ENCODE assay signal across 22 cellular contexts in the genomic region with DNA sequence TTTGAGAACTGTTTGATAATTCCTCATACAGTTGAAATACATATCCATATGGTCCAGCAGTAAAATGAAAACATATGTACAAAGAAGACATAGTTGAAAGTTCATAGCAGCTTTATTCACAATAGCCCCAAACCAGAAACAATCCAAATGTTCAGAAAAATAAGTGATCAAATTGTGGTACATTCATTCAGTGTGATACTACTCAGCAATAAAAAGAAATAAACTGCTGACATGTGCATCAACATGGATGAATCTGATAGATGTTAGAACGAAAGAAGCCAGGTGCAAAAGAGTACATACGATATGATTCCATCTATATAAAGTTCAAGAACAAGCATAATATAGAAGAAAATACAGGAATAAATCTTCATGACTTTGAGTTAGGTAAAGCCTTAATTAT.
DNase-seq lines count a peak whose midpoint lies in the region; ATAC-seq, FAIRE-seq and TF ChIP-seq lines count a peak whose summit lies in the region.
"Had no signal": no experiment of that assay in that cellular context is flagged by ENCODE, and none has a peak within 500 bp of the region (broad histone marks: within the 10 kb centered on the region; RNA-seq: fewer than 3 reads in every experiment).

No MANE protein-coding gene starts in this region.

- H3F3A ChIP-seq in PC-3 (ENCODE audit: low read length, unreplicated experiment), result no peaks in the 10 kb centered on the region

- H3K9ac ChIP-seq in HepG2 (ENCODE audit: insufficient read depth, low read depth, low read length), result no peak overlapping the region
- H3K9ac ChIP-seq in PC-3 (ENCODE audit: low read length), result no peak overlapping the region
- H3K9ac ChIP-seq in K562 (ENCODE audit: insufficient read depth in 1 of 2, low read depth in 2 of 2, low read length in 2 of 2), result no peak overlapping the region
- H3K9ac ChIP-seq: BLaER1, GM23248 had no signal

- no peaks in the 10 kb centered on the region for H3K27me3 Mint-ChIP-seq in activated T-helper 17 cell treated with anti-CD3 and anti-CD28 coated beads, Interleukin-2, amount 50 U/mL, for 72 hours
- H3K27me3 Mint-ChIP-seq: B cell had no signal

- no peaks in the 10 kb centered on the region for H3K9me3 ChIP-seq in HepG2 (ENCODE audit: low read length)
- H3K9me3 ChIP-seq in right lobe of liver, result no peaks in the 10 kb centered on the region
- H3K9me3 ChIP-seq in PC-3 (ENCODE audit: low read length), result no peaks in the 10 kb centered on the region
- H3K9me3 ChIP-seq in K562 (replicated peaks; ENCODE audit: control insufficient read depth, insufficient read depth, low read depth, low read length), result no peaks in the 10 kb centered on the region
- no peaks in the 10 kb centered on the region for H3K9me3 ChIP-seq in psoas muscle
- H3K9me3 ChIP-seq: BLaER1 had no signal

- CTCF ChIA-PET in HepG2 (lab: Yijun Ruan, JAX; ENCODE audit: low intra/inter-chr PET ratio, low total read pairs), result no interaction called here
- CTCF ChIA-PET in PC-3 (lab: Charles Lee), result no interaction called here
- CTCF ChIA-PET in K562 (lab: Yijun Ruan, JAX; ENCODE audit: low intra/inter-chr PET ratio), result no interaction called here

- WGBS in HepG2 (ENCODE audit: low lambda C conversion rate), result 97% methylated on average over 2 of the region's 2 CpGs
- WGBS in right lobe of liver (ENCODE audit: insufficient coverage, low coverage, low lambda C conversion rate, missing lambda C conversion rate), result 86% methylated on average over 2 of the region's 2 CpGs
- WGBS in K562 (ENCODE audit: insufficient coverage, low coverage, missing lambda C conversion rate), result 66% methylated on average over 2 of the region's 2 CpGs
- 79 to 93% (median 90%) methylated on average over 2 of the region's 2 CpGs for WGBS in psoas muscle, 3 donors

- H3K27me3 ChIP-seq in HepG2 (ENCODE audit: control insufficient read depth in 1 of 2, insufficient read depth in 2 of 2, low read length in 2 of 2) (no peaks in the 10 kb centered on the region), right lobe of liver (no peaks in the 10 kb centered on the region), PC-3 (ENCODE audit: low read length) (no peaks in the 10 kb centered on the region), K562 (ENCODE audit: control insufficient read depth in 2 of 2, insufficient read depth in 2 of 2, low read length in 2 of 2) (no peaks in the 10 kb centered on the region), psoas muscle (ENCODE audit: insufficient read depth in 3 of 3, low read length in 2 of 3) (no peaks in the 10 kb centered on the region)
- H3K27me3 ChIP-seq: BLaER1 had no signal

- H4K20me1 ChIP-seq in HepG2 (ENCODE audit: insufficient read depth, low read length), result no peaks in the 10 kb centered on the region; the same call in 1 of the 2 replicates
- peaks cover 3% of the 10 kb centered on the region; the same call in 1 of the 2 replicates for H4K20me1 ChIP-seq in PC-3 (ENCODE audit: low read length)
- H4K20me1 ChIP-seq in K562 (replicated peaks; ENCODE audit: control insufficient read depth, insufficient read depth, low read length), result no peaks in the 10 kb centered on the region
- H4K20me1 ChIP-seq: BLaER1 had no signal

- TF ChIP-seq CTCF in HepG2 (CRISPR knock-in tag; IDR thresholded peaks at IDR 0.05) (no peak), right lobe of liver (IDR thresholded peaks at IDR 0.05) (no peak), PC-3 (conservative IDR thresholded peaks at IDR 0.05; ENCODE audit: low read depth, low read length) (no peak), K562 (IDR thresholded peaks at IDR 0.05 in 2 of 3, conservative IDR thresholded peaks at IDR 0.05 in 1 of 3; ENCODE audit: insufficient read depth in 2 of 3, low read depth in 1 of 3, low read length in 3 of 3) (no peak), psoas muscle (IDR thresholded peaks at IDR 0.05) (no peak)

- H3K36me3 Mint-ChIP-seq in activated T-helper 17 cell treated with anti-CD3 and anti-CD28 coated beads, Interleukin-2, amount 50 U/mL, for 72 hours (ENCODE audit: low read depth), result no peaks in the 10 kb centered on the region
- H3K36me3 Mint-ChIP-seq: CD4-positive, CD25-positive, alpha-beta regulatory T cell; CD8-positive, alpha-beta T cell had no signal

- H3K4me3 ChIP-seq in HepG2 (replicated peaks in 1 of 3; ENCODE audit: insufficient read depth in 1 of 3, low read depth in 2 of 3, low read length in 3 of 3), result no peak overlapping the region
- no peak overlapping the region for H3K4me3 ChIP-seq in right lobe of liver
- no peak overlapping the region for H3K4me3 ChIP-seq in PC-3 (ENCODE audit: low read length)
- no peak overlapping the region for H3K4me3 ChIP-seq in K562
- H3K4me3 ChIP-seq in psoas muscle, result no peak overlapping the region
- H3K4me3 ChIP-seq: BLaER1, GM12878, GM23248 had no signal

- H3K4me2 ChIP-seq in HepG2 (ENCODE audit: low read depth, low read length) (no peak overlapping the region), PC-3 (ENCODE audit: low read length) (peak overlapping the region; percentile 20; the same call in 1 of the 2 replicates), K562 (ENCODE audit: insufficient read depth, low read length) (no peak overlapping the region)
- H3K4me2 ChIP-seq: BLaER1 had no signal

- H3K4me1 ChIP-seq in HepG2 (ENCODE audit: insufficient read depth, low read length), result peaks cover 49% of the 10 kb centered on the region
- peaks cover 0 to 27% (median 8%) of the 10 kb centered on the region in 4 donors for H3K4me1 ChIP-seq in right lobe of liver
- H3K4me1 ChIP-seq in PC-3 (ENCODE audit: insufficient read depth, low read length), result peaks cover 48% of the 10 kb centered on the region
- H3K4me1 ChIP-seq in K562 (replicated peaks in 1 of 2; ENCODE audit: control insufficient read depth in 2 of 2, insufficient read depth in 2 of 2, low read length in 2 of 2), result peaks cover 6 to 39% of the 10 kb centered on the region in 2 experiments; a peak in 3 of 5 replicates
- peaks cover 10% of the 10 kb centered on the region for H3K4me1 ChIP-seq in psoas muscle
- H3K4me1 ChIP-seq: BLaER1 had no signal

- H3K9me2 ChIP-seq in PC-3 (replicated peaks; ENCODE audit: low read length), result no peaks in the 10 kb centered on the region

- H3K27ac ChIP-seq in HepG2 (ENCODE audit: extremely low read length, insufficient read depth, low read length) (no peak overlapping the region), right lobe of liver (no peak overlapping the region), PC-3 (ENCODE audit: low read length) (0 out of 2 replicates have a peak overlapping the region, but pooled peaks have one; percentile 4), K562 (ENCODE audit: extremely low read depth, low read depth, low read length) (peak overlapping the region; percentile 26; the same call in 1 of the 3 replicates), psoas muscle (no peak overlapping the region)
- H3K27ac ChIP-seq: BLaER1, C4-2B, GM23248 had no signal

- no peak for DNase-seq in HepG2 (ENCODE audit: low spot score)
- DNase-seq in right lobe of liver, result no peak
- peak; percentile 73 for DNase-seq in DMS53 treated with DMSO at 0.1 percent for 48 hours (lab: John Stamatoyannopoulos, UW; ENCODE audit: unreplicated experiment)
- DNase-seq in PC-3, result no peak
- DNase-seq in K562 (ENCODE audit: extremely low read depth in 1 of 4, low spot score in 3 of 4), result no peak
- DNase-seq in psoas muscle, result no peak
- no peak for DNase-seq in frontal cortex (ENCODE audit: low spot score in 2 of 2)
- DNase-seq: 8988T; CD4-positive, CD25-positive, alpha-beta regulatory T cell; CD8-positive, alpha-beta T cell; DMS79; EL; GDM1; GM23248; H9 had no signal

- in situ Hi-C loops in HepG2 (cut with HindIII; ENCODE audit: extremely low pct_ligation_motif_present, low pct_unique_long_range_greater_than_20kb), result no loop called here
- in situ Hi-C loops in K562 (cut with MboI), result no loop called here

- TF ChIP-seq EP300 in HepG2 (IDR thresholded peaks at IDR 0.05; ENCODE audit: low read depth in 2 of 2, low read length in 2 of 2) (no peak), HepG2 (CRISPR knock-in tag; IDR thresholded peaks at IDR 0.05; ENCODE audit: borderline replicate concordance) (no peak), K562 (IDR thresholded peaks at IDR 0.05; ENCODE audit: low read length) (no peak)

- ATAC-seq in HepG2 (no peak), right lobe of liver (no peak), PC-3 (no peak), K562 (no peak), psoas muscle (no peak)
- ATAC-seq in activated T-helper 17 cell treated with anti-CD3 and anti-CD28 coated beads, Interleukin-2, amount 50 U/mL, for 72 hours (replicated peaks), result no peak
- ATAC-seq: CD8-positive, alpha-beta T cell; GM12878; HCT116 had no signal

- H3K9me1 ChIP-seq in K562 (ENCODE audit: control insufficient read depth, insufficient read depth, low read length), result no peaks in the 10 kb centered on the region

- BruUV-seq in HepG2 (replicated peaks; lab: Mats Ljungman, UMichigan), result no TSS peak
- no TSS peak for BruUV-seq in PC-3 (replicated peaks; lab: Mats Ljungman, UMichigan)
- BruUV-seq in K562 (replicated peaks; lab: Mats Ljungman, UMichigan), result no TSS peak

- no peak overlapping the region for H3K4me3 Mint-ChIP-seq in activated T-helper 17 cell treated with anti-CD3 and anti-CD28 coated beads, Interleukin-2, amount 50 U/mL, for 72 hours
- H3K4me3 Mint-ChIP-seq: B cell; CD4-positive, CD25-positive, alpha-beta regulatory T cell; CD8-positive, alpha-beta T cell; H9 had no signal

- TF ChIP-seq POLR2A in HepG2 (IDR thresholded peaks at IDR 0.05; ENCODE audit: insufficient read depth in 1 of 2, low read depth in 2 of 2, low read length in 2 of 2) (no peak), right lobe of liver (IDR thresholded peaks at IDR 0.05) (no peak), K562 (conservative IDR thresholded peaks at IDR 0.05) (no peak)

- FAIRE-seq in HepG2 (lab: Jason Lieb, UNC) (no peak), K562 (lab: Jason Lieb, UNC) (no peak), frontal cortex (lab: Jason Lieb, UNC) (no peak)
- FAIRE-seq: GM19239 had no signal

- H3K36me3 ChIP-seq in HepG2 (replicated peaks in 1 of 2; ENCODE audit: control insufficient read depth in 1 of 2, insufficient read depth in 2 of 2, low read length in 2 of 2), result no peaks in the 10 kb centered on the region
- H3K36me3 ChIP-seq in right lobe of liver, result peaks cover 0 to 5% (median 0%) of the 10 kb centered on the region in 4 donors
- no peaks in the 10 kb centered on the region for H3K36me3 ChIP-seq in PC-3 (ENCODE audit: low read depth, low read length)
- H3K36me3 ChIP-seq in K562 (ENCODE audit: control insufficient read depth, insufficient read depth, low read length), result 0 out of 3 replicates have a peak, but pooled peaks cover 4% of the 10 kb centered on the region
- H3K36me3 ChIP-seq in psoas muscle (ENCODE audit: insufficient read depth in 1 of 2, low read depth in 1 of 2), result peaks cover 0 to 8% of the 10 kb centered on the region in 2 donors
- H3K36me3 ChIP-seq: BLaER1 had no signal

- TF ChIP-seq RAD21 in HepG2 (CRISPR knock-in tag; IDR thresholded peaks at IDR 0.05) (no peak), K562 (CRISPR knock-in tag; conservative IDR thresholded peaks at IDR 0.05 in 1 of 2, IDR thresholded peaks at IDR 0.05 in 1 of 2) (no peak)

- intact Hi-C loops in HepG2 (cut with micrococcal nuclease; ENCODE audit: unreplicated experiment), result no loop called here
- intact Hi-C loops in right lobe of liver (cut with DNase I), result no loop called here
- intact Hi-C loops in PC-3 (cut with micrococcal nuclease), result no loop called here
- intact Hi-C loops in K562 (cut with micrococcal nuclease), result no loop called here
- intact Hi-C loops in psoas muscle (cut with DNase I), result no loop called here

- no peaks in the 10 kb centered on the region for H3K4me1 Mint-ChIP-seq in activated T-helper 17 cell treated with anti-CD3 and anti-CD28 coated beads, Interleukin-2, amount 50 U/mL, for 72 hours
- H3K4me1 Mint-ChIP-seq: B cell; CD4-positive, CD25-positive, alpha-beta regulatory T cell had no signal

- H2AFZ ChIP-seq in HepG2 (ENCODE audit: low read length), result no peak overlapping the region
- no peak overlapping the region for H2AFZ ChIP-seq in PC-3 (ENCODE audit: low read length)
- no peak overlapping the region for H2AFZ ChIP-seq in K562 (ENCODE audit: low read depth, low read length)
- H2AFZ ChIP-seq: GM23248 had no signal

- H3K27ac Mint-ChIP-seq in activated T-helper 17 cell treated with anti-CD3 and anti-CD28 coated beads, Interleukin-2, amount 50 U/mL, for 72 hours, result no peak overlapping the region
- H3K27ac Mint-ChIP-seq: B cell; CD4-positive, CD25-positive, alpha-beta regulatory T cell; CD8-positive, alpha-beta T cell had no signal

- peaks cover 8% of the 10 kb centered on the region for H3K79me2 ChIP-seq in HepG2 (ENCODE audit: insufficient read depth, low read length)
- H3K79me2 ChIP-seq in PC-3 (ENCODE audit: low read length), result peaks cover 4% of the 10 kb centered on the region; the same call in 1 of the 2 replicates
- peaks cover 27% of the 10 kb centered on the region for H3K79me2 ChIP-seq in K562 (ENCODE audit: control insufficient read depth, insufficient read depth, low read length)

- POLR2A ChIA-PET in HepG2 (lab: Yijun Ruan, JAX), result no interaction called here
- POLR2A ChIA-PET in PC-3 (lab: Charles Lee; ENCODE audit: unreplicated experiment), result no interaction called here
- POLR2A ChIA-PET in K562 (lab: Yijun Ruan, JAX), result no interaction called here

- no peaks in the 10 kb centered on the region for H3K9me3 Mint-ChIP-seq in activated T-helper 17 cell treated with anti-CD3 and anti-CD28 coated beads, Interleukin-2, amount 50 U/mL, for 72 hours
- H3K9me3 Mint-ChIP-seq: CD4-positive, CD25-positive, alpha-beta regulatory T cell; CD8-positive, alpha-beta T cell; H9 had no signal

Comparison
In these comparisons a context has a peak if more than half of its experiments do, and no peak if none do; other contexts are left out.
1. H3K27ac ChIP-seq: peak in PC-3 (single experiment) and K562 (single experiment); none in HepG2 (single experiment), right lobe of liver (0 of 3) and psoas muscle (single experiment).
2. Of the 241 proteins assayed by ChIP-seq in both HepG2 and K562: peak only in HepG2: MAFK; only in K562: none; in both: MAFF; in neither: 239.